Comparison of ENCODE assay signal across 1 cellular context in the genomic region with DNA sequence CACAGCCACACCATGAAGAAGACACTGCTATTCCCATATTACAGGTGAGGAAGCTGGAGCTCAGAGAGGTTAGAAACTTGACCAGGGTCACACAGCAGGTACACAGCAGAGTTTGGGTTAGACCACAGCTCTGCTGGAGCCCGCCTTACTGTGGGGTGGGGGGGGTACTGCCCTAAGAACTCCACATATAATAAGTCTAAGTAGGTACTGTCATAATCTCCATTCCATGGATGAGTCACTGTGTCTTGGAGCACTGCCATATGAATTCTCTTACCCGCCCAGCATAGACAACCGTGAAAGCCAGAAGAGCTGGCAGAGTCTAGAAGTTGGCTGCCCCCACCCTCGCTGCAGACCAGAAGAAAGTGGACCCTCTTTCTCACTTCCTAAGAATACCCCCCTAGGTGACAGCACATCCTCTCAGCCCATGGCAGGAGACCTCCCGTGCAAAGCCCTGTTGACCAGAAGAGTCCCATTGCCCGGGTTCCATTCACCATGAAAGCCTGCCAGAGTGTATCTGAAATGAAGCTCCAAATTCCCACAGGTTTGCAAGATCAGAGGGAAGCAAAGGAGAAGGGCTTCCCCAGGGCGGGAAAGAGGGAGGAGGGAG.
TF ChIP-seq lines count a peak whose summit lies in the region.

No MANE protein-coding gene starts in this region.

TF ChIP-seq in A549, 52 proteins besides CTCF, POLR2A, EP300 and RAD21 (continued from another document):
- TF ChIP-seq FOSL2 (IDR thresholded peaks at IDR 0.05) (no peak), FOSL2 (CRISPR knock-in tag; IDR thresholded peaks at IDR 0.05) (peak; percentile 39), BHLHE40 (IDR thresholded peaks at IDR 0.05; ENCODE audit: low read depth, low read length) (no peak)
